32 cellular contexts compared by ENCODE assay signal in genomic region chr14:63664143-63664460, GRCh38.
"Had no signal": no experiment of that assay in that cellular context is flagged by ENCODE, and none has a peak within 500 bp of the region (broad histone marks: within the 10 kb centered on the region; RNA-seq: fewer than 3 reads in every experiment).

No MANE protein-coding gene starts in this region.

- H3K4me3 ChIP-seq: adrenal gland, cardiac muscle cell, SJSA1 had no signal

- H3K36me3 Mint-ChIP-seq: activated naive CD4-positive, alpha-beta T cell treated with anti-CD3 and anti-CD28 coated beads, Interleukin-2, amount 50 U/mL, for 72 hours; brain had no signal

- DNase-seq: activated CD4-positive, alpha-beta memory T cell treated with anti-CD3 and anti-CD28 coated beads for 36 hours; activated CD4-positive, alpha-beta T cell treated with anti-CD3 and anti-CD28 coated beads, Interleukin-2, amount 50 U/mL, for 1 hour; activated CD8-positive, alpha-beta memory T cell treated with anti-CD3 and anti-CD28 coated beads, Interleukin-2, amount 50 U/mL, for 4 hours; activated gamma-delta T cell treated with Interleukin-2 at 50 U/mL for 16 hours; activated naive CD4-positive, alpha-beta T cell treated with anti-CD3 and anti-CD28 coated beads for 36 hours; activated T-cell treated with anti-CD3 and anti-CD28 coated beads for 4 hours; activated T-cell treated with anti-CD3 and anti-CD28 coated beads, Interleukin-2, amount 50 U/mL, for 4 hours; adrenal gland; Kasumi-1; KG1; MM.1S; NCI-H1092 treated with DMSO at 0.1 percent for 48 hours; NCI-H1417; NCI-H146; NCI-H187; NCI-H2029 treated with DMSO at 0.1 percent for 48 hours; NCI-H2107; NCI-H2171; NCI-H510A; NCI-H526; NCI-H748 treated with DMSO at 0.1 percent for 48 hours; SHP77 treated with DMSO at 0.1 percent for 48 hours; SK-N-SH had no signal

- H3K9me3 ChIP-seq: adrenal gland, SJSA1, SK-N-SH had no signal

- H3K27ac ChIP-seq: adrenal gland, cardiac muscle cell, SJSA1 had no signal

- FAIRE-seq: TTC549 had no signal

- H3K4me3 Mint-ChIP-seq: activated CD4-positive, alpha-beta memory T cell treated with anti-CD3 and anti-CD28 coated beads for 36 hours; activated naive CD4-positive, alpha-beta T cell treated with anti-CD3 and anti-CD28 coated beads for 36 hours; activated T-cell treated with anti-CD3 and anti-CD28 coated beads, Interleukin-2, amount 50 U/mL, for 4 hours; activated T-helper 1 cell treated with anti-CD3 and anti-CD28 coated beads, Interleukin-12 subunit alpha, Interleukin-12 subunit beta, Interleukin-2, Interleukin-4 antibody, amounts not matched to agents 30 ng/mL and 10 ng/mL and 1 ng/mL, durations not matched to agents 14 hours and 24 hours and 36 hours; brain; central memory CD8-positive, alpha-beta T cell; T-helper 1 cell treated with Interleukin-12 subunit alpha and Interleukin-12 subunit beta and Interleukin-4 antibody, amounts not matched to agents 30 μg/mL and 1 μg/mL, for 36 hours; T-helper 2 cell treated with Interferon-gamma antibody and Interleukin-4, amounts not matched to agents 5 μg/mL and 100 μg/mL, for 36 hours had no signal

- H3K36me3 ChIP-seq: adrenal gland, cardiac muscle cell, SJSA1 had no signal

- H3K4me1 Mint-ChIP-seq: central memory CD8-positive, alpha-beta T cell had no signal

- H3K27me3 ChIP-seq: adrenal gland, cardiac muscle cell, SJSA1 had no signal

- H3K9me3 Mint-ChIP-seq: activated CD4-positive, alpha-beta memory T cell treated with anti-CD3 and anti-CD28 coated beads for 36 hours; activated naive CD4-positive, alpha-beta T cell treated with anti-CD3 and anti-CD28 coated beads for 36 hours; activated naive CD4-positive, alpha-beta T cell treated with anti-CD3 and anti-CD28 coated beads, Interleukin-2, amount 50 U/mL, for 72 hours; activated T-cell treated with anti-CD3 and anti-CD28 coated beads, Interleukin-2, amount 50 U/mL, for 4 hours; activated T-helper 1 cell treated with anti-CD3 and anti-CD28 coated beads, Interleukin-12 subunit alpha, Interleukin-12 subunit beta, Interleukin-2, Interleukin-4 antibody, amounts not matched to agents 30 ng/mL and 10 ng/mL and 1 ng/mL, durations not matched to agents 14 hours and 24 hours and 36 hours; brain; central memory CD8-positive, alpha-beta T cell; T-helper 1 cell treated with Interleukin-12 subunit alpha and Interleukin-12 subunit beta and Interleukin-4 antibody, amounts not matched to agents 30 μg/mL and 1 μg/mL, for 36 hours; T-helper 2 cell treated with Interferon-gamma antibody and Interleukin-4, amounts not matched to agents 5 μg/mL and 100 μg/mL, for 36 hours had no signal

- H3K4me1 ChIP-seq: adrenal gland had no signal

- H3K27me3 Mint-ChIP-seq: activated CD4-positive, alpha-beta memory T cell treated with anti-CD3 and anti-CD28 coated beads for 36 hours; brain; central memory CD8-positive, alpha-beta T cell had no signal

- H3K27ac Mint-ChIP-seq: activated CD4-positive, alpha-beta memory T cell treated with anti-CD3 and anti-CD28 coated beads for 36 hours; activated naive CD4-positive, alpha-beta T cell treated with anti-CD3 and anti-CD28 coated beads for 36 hours; activated naive CD4-positive, alpha-beta T cell treated with anti-CD3 and anti-CD28 coated beads, Interleukin-2, amount 50 U/mL, for 72 hours; activated T-helper 1 cell treated with anti-CD3 and anti-CD28 coated beads, Interleukin-12 subunit alpha, Interleukin-12 subunit beta, Interleukin-2, Interleukin-4 antibody, amounts not matched to agents 30 ng/mL and 10 ng/mL and 1 ng/mL, durations not matched to agents 14 hours and 24 hours and 36 hours; brain; T-helper 1 cell treated with Interleukin-12 subunit alpha and Interleukin-12 subunit beta and Interleukin-4 antibody, amounts not matched to agents 30 μg/mL and 1 μg/mL, for 36 hours; T-helper 2 cell treated with Interferon-gamma antibody and Interleukin-4, amounts not matched to agents 5 μg/mL and 100 μg/mL, for 36 hours had no signal
